16 cellular contexts compared by ENCODE assay signal in genomic region chr2:221731432-221731831, GRCh38.
DNase-seq lines count a peak whose midpoint lies in the region; ATAC-seq and TF ChIP-seq lines count a peak whose summit lies in the region.
"Had no signal": no experiment of that assay in that cellular context is flagged by ENCODE, and none has a peak within 500 bp of the region (broad histone marks: within the 10 kb centered on the region; RNA-seq: fewer than 3 reads in every experiment).

No MANE protein-coding gene starts in this region.

- TF ChIP-seq CTCF in endodermal cell (conservative IDR thresholded peaks at IDR 0.05) (no peak), tibial artery (IDR thresholded peaks at IDR 0.05) (no peak)

- 79 to 81% methylated on average over 3 of the region's 3 CpGs for WGBS in endodermal cell (ENCODE audit: insufficient coverage in 1 of 2, insufficient read length in 1 of 2), 2 experiments

- H3K27ac Mint-ChIP-seq in endodermal cell = peak overlapping the region; percentile 3
- H3K27ac Mint-ChIP-seq in activated T-cell treated with anti-CD3 and anti-CD28 coated beads, Interleukin-2, amount 50 U/mL, for 72 hours = no peak overlapping the region
- H3K27ac Mint-ChIP-seq: activated T-helper 2 cell treated with anti-CD3 and anti-CD28 coated beads, Interferon-gamma antibody, Interleukin-2, Interleukin-4, amounts not matched to agents 10 μg/mL and 5 μg/mL and 100 μg/mL, durations not matched to agents 14 hours and 24 hours and 36 hours; IgD-negative memory B cell had no signal

- H3K36me3 Mint-ChIP-seq in endodermal cell (ENCODE audit: low read depth) = no peaks in the 10 kb centered on the region
- H3K36me3 Mint-ChIP-seq in activated T-cell treated with anti-CD3 and anti-CD28 coated beads, Interleukin-2, amount 50 U/mL, for 72 hours (ENCODE audit: insufficient read depth in 2 of 2) = no peaks in the 10 kb centered on the region
- H3K36me3 Mint-ChIP-seq: IgD-negative memory B cell had no signal

- H3K4me3 ChIP-seq in endodermal cell (ENCODE audit: low read length) (no peak overlapping the region), tibial artery (no peak overlapping the region)
- H3K4me3 ChIP-seq: thoracic aorta had no signal

- H3K27me3 Mint-ChIP-seq in endodermal cell (ENCODE audit: insufficient read depth) = no peaks in the 10 kb centered on the region
- H3K27me3 Mint-ChIP-seq in activated T-cell treated with anti-CD3 and anti-CD28 coated beads, Interleukin-2, amount 50 U/mL, for 72 hours (ENCODE audit: low read depth) = no peaks in the 10 kb centered on the region
- H3K27me3 Mint-ChIP-seq: IgD-negative memory B cell had no signal

- H3K4me1 Mint-ChIP-seq in endodermal cell = peaks cover 13% of the 10 kb centered on the region
- H3K4me1 Mint-ChIP-seq in activated T-cell treated with anti-CD3 and anti-CD28 coated beads, Interleukin-2, amount 50 U/mL, for 72 hours (ENCODE audit: low read depth) = no peaks in the 10 kb centered on the region
- H3K4me1 Mint-ChIP-seq: IgD-negative memory B cell had no signal

- H3K27ac ChIP-seq in endodermal cell (ENCODE audit: low read depth, low read length) (no peak overlapping the region), tibial artery (no peak overlapping the region)
- H3K27ac ChIP-seq: thoracic aorta, VCaP had no signal

- peaks cover 2% of the 10 kb centered on the region for H3K9me3 Mint-ChIP-seq in endodermal cell
- peaks cover 5 to 6% of the 10 kb centered on the region in 2 donors for H3K9me3 Mint-ChIP-seq in activated T-cell treated with anti-CD3 and anti-CD28 coated beads, Interleukin-2, amount 50 U/mL, for 72 hours
- H3K9me3 Mint-ChIP-seq: activated T-helper 2 cell treated with anti-CD3 and anti-CD28 coated beads, Interferon-gamma antibody, Interleukin-2, Interleukin-4, amounts not matched to agents 10 μg/mL and 5 μg/mL and 100 μg/mL, durations not matched to agents 14 hours and 24 hours and 36 hours had no signal

- ATAC-seq in GM21529 (IDR thresholded peaks at IDR 0.05; ENCODE audit: unreplicated experiment) = peak; percentile 56
- peak; percentile 75 for ATAC-seq in HG03175 (IDR thresholded peaks at IDR 0.05; ENCODE audit: unreplicated experiment)
- ATAC-seq in activated T-cell treated with anti-CD3 and anti-CD28 coated beads, Interleukin-2, amount 50 U/mL, for 72 hours (replicated peaks in 1 of 2) = no peak

- no peak overlapping the region for H3K9ac ChIP-seq in endodermal cell (ENCODE audit: extremely low read depth, low read length, poor library complexity, severe bottlenecking)

- no peaks in the 10 kb centered on the region for H3K27me3 ChIP-seq in endodermal cell (ENCODE audit: control insufficient read depth, insufficient read depth, low read length, poor library complexity, severe bottlenecking)
- H3K27me3 ChIP-seq in tibial artery = no peaks in the 10 kb centered on the region

- H3K4me1 ChIP-seq in endodermal cell (ENCODE audit: control insufficient read depth, insufficient read depth, low read length) (peaks cover 3% of the 10 kb centered on the region), tibial artery (no peaks in the 10 kb centered on the region)

- no peak overlapping the region for H3K4me3 Mint-ChIP-seq in endodermal cell
- no peak overlapping the region for H3K4me3 Mint-ChIP-seq in activated T-cell treated with anti-CD3 and anti-CD28 coated beads, Interleukin-2, amount 50 U/mL, for 72 hours
- H3K4me3 Mint-ChIP-seq: IgD-negative memory B cell had no signal

- no peaks in the 10 kb centered on the region for H3K9me3 ChIP-seq in endodermal cell (ENCODE audit: control insufficient read depth, low read length)
- H3K9me3 ChIP-seq in tibial artery = no peaks in the 10 kb centered on the region
- H3K9me3 ChIP-seq: thoracic aorta had no signal

- H3K36me3 ChIP-seq in endodermal cell (ENCODE audit: control insufficient read depth, insufficient read depth, low read length) = no peaks in the 10 kb centered on the region
- H3K36me3 ChIP-seq in tibial artery = no peaks in the 10 kb centered on the region
- H3K36me3 ChIP-seq: thoracic aorta had no signal

- DNase-seq in DMS53 treated with DMSO at 0.1 percent for 48 hours (lab: John Stamatoyannopoulos, UW; ENCODE audit: unreplicated experiment) = peak; percentile 66
- no peak for DNase-seq in endodermal cell
- DNase-seq in SKM-1 (lab: John Stamatoyannopoulos, UW; ENCODE audit: unreplicated experiment) = no peak
- DNase-seq in tibial artery = no peak
- DNase-seq in D341Med (ENCODE audit: low spot score) = no peak
- no peak for DNase-seq in activated T-cell treated with anti-CD3 and anti-CD28 coated beads, Interleukin-2, amount 50 U/mL, for 72 hours
- DNase-seq: GF-D8; NCI-H2029; nucleus accumbens; stimulated activated CD4-positive, alpha-beta T cell treated with anti-CD3 and anti-CD28 coated beads, Interleukin-4, amount 100 ng/mL, for 1 hour had no signal

- intact Hi-C loops in tibial artery (cut with DNase I; ENCODE audit: low total_unique reads) = no loop called here

Comparison
In these comparisons a context has a peak if more than half of its experiments do, and no peak if none do; other contexts are left out.
1. ATAC-seq: peak in GM21529 (single experiment) and HG03175 (single experiment); none in activated T-cell treated with anti-CD3 and anti-CD28 coated beads, Interleukin-2, amount 50 U/mL, for 72 hours (0 of 2).